ENCODE assay signal across 9 cellular contexts in genomic region chr1:112935474-112936289, GRCh38. TPM values are rescaled to one million over a fixed set of nuclear protein-coding genes. Genes with fewer than 3 reads are reported as not detected.
DNase-seq lines count a peak whose midpoint lies in the region; ATAC-seq and TF ChIP-seq lines count a peak whose summit lies in the region.
"Had no signal": no experiment of that assay in that cellular context is flagged by ENCODE, and none has a peak within 500 bp of the region (broad histone marks: within the 10 kb centered on the region; RNA-seq: fewer than 3 reads in every experiment).

No MANE protein-coding gene starts in this region.

- H2AFZ ChIP-seq in hepatocyte: no peak overlapping the region

- H3K9me3 Mint-ChIP-seq in CD14-positive monocyte: no peaks in the 10 kb centered on the region
- no peaks in the 10 kb centered on the region for H3K9me3 Mint-ChIP-seq in activated CD4-positive, alpha-beta memory T cell treated with anti-CD3 and anti-CD28 coated beads, Interleukin-2, amount 10 ng/mL, durations not matched to agents 7 days and 5 days

- peaks cover 35% of the 10 kb centered on the region for H3K36me3 ChIP-seq in HUES6 (ENCODE audit: control insufficient read depth, insufficient read depth, low read length)
- no peaks in the 10 kb centered on the region for H3K36me3 ChIP-seq in hepatocyte (replicated peaks; ENCODE audit: insufficient read depth, low read depth)
- peaks cover 16% of the 10 kb centered on the region for H3K36me3 ChIP-seq in WERI-Rb-1
- H3K36me3 ChIP-seq: adrenal gland had no signal

- H4K20me1 ChIP-seq in hepatocyte (ENCODE audit: insufficient read depth, poor library complexity, severe bottlenecking): no peaks in the 10 kb centered on the region

- H3K79me2 ChIP-seq in hepatocyte: peaks cover 43% of the 10 kb centered on the region

- no peaks in the 10 kb centered on the region for H3K9me3 ChIP-seq in HUES6 (ENCODE audit: control insufficient read depth, insufficient read depth, low read depth, low read length)
- H3K9me3 ChIP-seq in hepatocyte (ENCODE audit: low read depth): no peaks in the 10 kb centered on the region
- no peaks in the 10 kb centered on the region for H3K9me3 ChIP-seq in WERI-Rb-1 (ENCODE audit: severe bottlenecking)
- H3K9me3 ChIP-seq: adrenal gland had no signal

- H3K4me1 ChIP-seq in HUES6 (ENCODE audit: control insufficient read depth, insufficient read depth, low read length) (peaks cover 27% of the 10 kb centered on the region), hepatocyte (ENCODE audit: insufficient read depth) (peaks cover 12% of the 10 kb centered on the region)

- DNase-seq in CD14-positive monocyte (ENCODE audit: low spot score) (no peak), hepatocyte (ENCODE audit: low spot score) (no peak), WERI-Rb-1 (no peak), sciatic nerve (ENCODE audit: low spot score) (no peak), NCI-H2107 treated with DMSO at 0.1 percent for 48 hours (lab: John Stamatoyannopoulos, UW; ENCODE audit: unreplicated experiment) (no peak)
- no peak for DNase-seq in activated CD4-positive, alpha-beta memory T cell treated with anti-CD3 and anti-CD28 coated beads, Interleukin-2, amount 10 ng/mL, durations not matched to agents 7 days and 5 days
- no peak for DNase-seq in stimulated activated CD4-positive, alpha-beta T cell treated with anti-CD3 and anti-CD28 coated beads, Interleukin-1b, Interleukin-23, amount 100 ng/mL, for 48 hours
- DNase-seq: adrenal gland had no signal

- CTCF ChIA-PET in activated CD4-positive, alpha-beta memory T cell treated with anti-CD3 and anti-CD28 coated beads, Interleukin-2, amount 10 ng/mL, durations not matched to agents 7 days and 5 days (lab: Charles Lee): interaction anchor here (0.6 to 3.3 kb wide), 6 partner anchors 8 to 141 kb away, joined by 3 to 20 read pairs (median 4); partner anchors contain the start of genes LRIG2 and SLC16A1

- H3K4me3 ChIP-seq in HUES6 (ENCODE audit: low read depth, low read length) (no peak overlapping the region), hepatocyte (no peak overlapping the region), WERI-Rb-1 (ENCODE audit: low read depth, low read length) (no peak overlapping the region)
- H3K4me3 ChIP-seq: adrenal gland had no signal

- no peak overlapping the region for H3K4me3 Mint-ChIP-seq in CD14-positive monocyte
- H3K4me3 Mint-ChIP-seq in activated CD4-positive, alpha-beta memory T cell treated with anti-CD3 and anti-CD28 coated beads, Interleukin-2, amount 10 ng/mL, durations not matched to agents 7 days and 5 days: peak overlapping the region; percentile 50

- TF ChIP-seq CTCF in CD14-positive monocyte (IDR thresholded peaks at IDR 0.05) (no peak), hepatocyte (IDR thresholded peaks at IDR 0.05; ENCODE audit: poor library complexity) (no peak), WERI-Rb-1 (IDR thresholded peaks at IDR 0.05; ENCODE audit: low read depth, low read length) (no peak)

- POLR2A ChIA-PET in activated CD4-positive, alpha-beta memory T cell treated with anti-CD3 and anti-CD28 coated beads, Interleukin-2, amount 10 ng/mL, durations not matched to agents 7 days and 5 days (lab: Charles Lee): interaction anchor here (0.8 to 2.4 kb wide), 6 partner anchors 15 to 316 kb away, joined by 3 to 9 read pairs (median 4); partner anchors contain the start of genes CAPZA1, LRIG2, SLC16A1 and ST7L

- H3K9me2 ChIP-seq in hepatocyte (replicated peaks; ENCODE audit: insufficient read depth): no peaks in the 10 kb centered on the region

- H3K27me3 ChIP-seq in HUES6 (ENCODE audit: control insufficient read depth, insufficient read depth, low read length): no peaks in the 10 kb centered on the region
- H3K27me3 ChIP-seq in hepatocyte: no peaks in the 10 kb centered on the region
- no peaks in the 10 kb centered on the region for H3K27me3 ChIP-seq in WERI-Rb-1 (ENCODE audit: insufficient read depth, low read depth, severe bottlenecking)
- H3K27me3 ChIP-seq: adrenal gland had no signal

- intact Hi-C loops in CD14-positive monocyte (cut with micrococcal nuclease): no loop called here
- intact Hi-C loops in sciatic nerve (cut with DNase I): no loop called here

- H3K27ac Mint-ChIP-seq in CD14-positive monocyte: peak overlapping the region in 6 of 7 donors; percentile 22 to 73 (median 43)
- peak overlapping the region; percentile 81 for H3K27ac Mint-ChIP-seq in activated CD4-positive, alpha-beta memory T cell treated with anti-CD3 and anti-CD28 coated beads, Interleukin-2, amount 10 ng/mL, durations not matched to agents 7 days and 5 days

- H3K4me2 ChIP-seq in hepatocyte: no peak overlapping the region

- H3K9ac ChIP-seq in HUES6 (ENCODE audit: low read length): no peak overlapping the region

- peaks cover 18% of the 10 kb centered on the region for H3K4me1 Mint-ChIP-seq in CD14-positive monocyte
- H3K4me1 Mint-ChIP-seq in activated CD4-positive, alpha-beta memory T cell treated with anti-CD3 and anti-CD28 coated beads, Interleukin-2, amount 10 ng/mL, durations not matched to agents 7 days and 5 days: peaks cover 54% of the 10 kb centered on the region

- WGBS in hepatocyte (ENCODE audit: low lambda C conversion rate, missing lambda C conversion rate): 95% methylated on average over 3 of the region's 3 CpGs

- no peak for ATAC-seq in sciatic nerve

- H3K27me3 Mint-ChIP-seq in CD14-positive monocyte (ENCODE audit: low read depth in 3 of 3): peaks cover 0 to 3% (median 2%) of the 10 kb centered on the region in 3 donors
- H3K27me3 Mint-ChIP-seq in activated CD4-positive, alpha-beta memory T cell treated with anti-CD3 and anti-CD28 coated beads, Interleukin-2, amount 10 ng/mL, durations not matched to agents 7 days and 5 days: no peaks in the 10 kb centered on the region

- peak overlapping the region; percentile 58; the same call in 1 of the 2 replicates for H3K27ac ChIP-seq in HUES6 (ENCODE audit: low read depth, low read length)
- H3K27ac ChIP-seq in hepatocyte: peak overlapping the region; percentile 30
- H3K27ac ChIP-seq in WERI-Rb-1: no peak overlapping the region
- H3K27ac ChIP-seq: adrenal gland had no signal

- peaks cover 0 to 2% of the 10 kb centered on the region in 2 donors for H3K36me3 Mint-ChIP-seq in CD14-positive monocyte
- peaks cover 11% of the 10 kb centered on the region for H3K36me3 Mint-ChIP-seq in activated CD4-positive, alpha-beta memory T cell treated with anti-CD3 and anti-CD28 coated beads, Interleukin-2, amount 10 ng/mL, durations not matched to agents 7 days and 5 days (ENCODE audit: low read depth)

RNA-seq across cellular contexts. Expression of gene SLC16A1, which starts 20.3 kb away (rescaled TPM):
- polyA plus RNA-seq in CD14-positive monocyte (10 to 100 TPM; 10.3 to 13.1 TPM), hepatocyte (35.0 and 43.7 TPM in 2 replicates)
- 10 to 100 TPM; 59.0 to 61.4 TPM for total RNA-seq in activated CD4-positive, alpha-beta memory T cell treated with anti-CD3 and anti-CD28 coated beads, Interleukin-2, amount 10 ng/mL, durations not matched to agents 7 days and 5 days
- total RNA-seq in hepatocyte (55.1 and 58.6 TPM in 2 replicates), sciatic nerve (17.4 TPM)
